In the genomic region with DNA sequence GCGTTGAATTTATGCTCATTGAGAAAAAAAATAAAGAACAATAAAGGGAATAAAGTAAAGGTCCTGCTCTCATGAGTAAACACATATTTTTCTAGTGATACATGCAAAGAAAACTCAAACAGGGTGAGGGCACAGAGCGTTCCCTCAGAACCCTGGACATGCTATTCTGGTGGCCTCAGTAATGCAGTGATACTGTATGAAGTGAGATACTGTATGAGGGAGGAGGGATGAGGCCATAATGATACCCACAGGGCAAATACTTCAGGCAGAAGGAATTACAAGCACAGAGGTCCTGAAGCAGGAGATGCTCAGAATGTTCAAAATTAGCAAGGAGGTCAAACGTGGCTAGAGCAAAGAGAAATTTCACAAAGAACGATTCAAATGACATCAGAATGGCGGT, we compare ENCODE assay signal across 18 cellular contexts. TPM values are rescaled to one million over a fixed set of nuclear protein-coding genes. Genes with fewer than 3 reads are reported as not detected.
DNase-seq lines count a peak whose midpoint lies in the region; ATAC-seq and TF ChIP-seq lines count a peak whose summit lies in the region.
"Had no signal": no experiment of that assay in that cellular context is flagged by ENCODE, and none has a peak within 500 bp of the region (broad histone marks: within the 10 kb centered on the region; RNA-seq: fewer than 3 reads in every experiment).

No MANE protein-coding gene starts in this region.

- H3K4me1 ChIP-seq in osteoblast (ENCODE audit: insufficient read depth, low read length), result peaks cover 53% of the 10 kb centered on the region
- H3K4me1 ChIP-seq: uterus had no signal

- H3K79me2 ChIP-seq in osteoblast (ENCODE audit: insufficient read depth, low read length), result peaks cover 20% of the 10 kb centered on the region

- no peak overlapping the region for H3K4me3 ChIP-seq in osteoblast (ENCODE audit: insufficient read depth, low read length)
- H3K4me3 ChIP-seq: uterus had no signal

- no peaks in the 10 kb centered on the region for H3K27me3 ChIP-seq in osteoblast (ENCODE audit: insufficient read depth, low read length)
- H3K27me3 ChIP-seq: uterus had no signal

- peak overlapping the region; percentile 90 for H3K27ac ChIP-seq in osteoblast (ENCODE audit: low read depth, low read length)
- H3K27ac ChIP-seq: uterus had no signal

- H4K20me1 ChIP-seq in osteoblast (ENCODE audit: insufficient read depth, low read length), result no peaks in the 10 kb centered on the region

- no peak for TF ChIP-seq CTCF in osteoblast (IDR thresholded peaks at IDR 0.05; ENCODE audit: extremely low read depth, low read depth, low read length)

- H3K36me3 ChIP-seq in osteoblast (ENCODE audit: insufficient read depth, low read length), result no peaks in the 10 kb centered on the region
- H3K36me3 ChIP-seq: uterus had no signal

- H3K9me3 ChIP-seq in osteoblast (ENCODE audit: low read depth, low read length), result no peaks in the 10 kb centered on the region
- H3K9me3 ChIP-seq: uterus had no signal

- H2AFZ ChIP-seq in osteoblast (ENCODE audit: low read length), result no peak overlapping the region

- DNase-seq in GM04503 (ENCODE audit: low read depth), result peak; percentile 44
- DNase-seq in T1000 (lab: John Stamatoyannopoulos, UW), result peak; percentile 29
- DNase-seq in fibroblast of gingiva (ENCODE audit: low read depth), result peak; percentile 88
- DNase-seq in osteoblast (ENCODE audit: insufficient read length, low spot score, missing footprints), result no peak
- no peak for DNase-seq in LoVo (ENCODE audit: low spot score)
- DNase-seq in RPMI8226, result no peak
- no peak for DNase-seq in stimulated activated CD4-positive, alpha-beta T cell treated with anti-CD3 and anti-CD28 coated beads, Interleukin-2, amount 100 ng/mL, for 24 hours
- DNase-seq: activated naive CD4-positive, alpha-beta T cell; C1 segment of cervical spinal cord; central memory CD4-positive, alpha-beta T cell; erythroblast; KBM-7; NCI-H2029 treated with DMSO at 0.1 percent for 48 hours; stimulated activated CD4-positive, alpha-beta T cell treated with anti-CD3 and anti-CD28 coated beads, Interleukin-4, amount 100 ng/mL, for 24 hours; uterus had no signal

- ATAC-seq in GM19397 (IDR thresholded peaks at IDR 0.05; ENCODE audit: unreplicated experiment), result no peak
- ATAC-seq: stimulated activated memory B cell treated with anti-CD40 and anti-IgM and Interleukin-4, amounts not matched to agents 10 μg/mL and 1 μg/mL and 100 μg/mL, for 72 hours had no signal

- peak overlapping the region; percentile 19 for H3K4me2 ChIP-seq in osteoblast (ENCODE audit: insufficient read depth, low read length)

RNA-seq across cellular contexts. Expression of gene RNU4ATAC, which starts 28.4 kb away (rescaled TPM):
- total RNA-seq in osteoblast, result under 0.01 TPM in 1 of 2 replicates, not detected in the other
- total RNA-seq: mononuclear cell had no signal

Comparison
In these comparisons a context has a peak if more than half of its experiments do, and no peak if none do; other contexts are left out.
1. DNase-seq: peak in GM04503 (single experiment), T1000 (single experiment) and fibroblast of gingiva (single experiment); none in osteoblast (single experiment), LoVo (single experiment), RPMI8226 (single experiment) and stimulated activated CD4-positive, alpha-beta T cell treated with anti-CD3 and anti-CD28 coated beads, Interleukin-2, amount 100 ng/mL, for 24 hours (0 of 2).